Comparison of ENCODE assay signal across 7 cellular contexts in the genomic region with DNA sequence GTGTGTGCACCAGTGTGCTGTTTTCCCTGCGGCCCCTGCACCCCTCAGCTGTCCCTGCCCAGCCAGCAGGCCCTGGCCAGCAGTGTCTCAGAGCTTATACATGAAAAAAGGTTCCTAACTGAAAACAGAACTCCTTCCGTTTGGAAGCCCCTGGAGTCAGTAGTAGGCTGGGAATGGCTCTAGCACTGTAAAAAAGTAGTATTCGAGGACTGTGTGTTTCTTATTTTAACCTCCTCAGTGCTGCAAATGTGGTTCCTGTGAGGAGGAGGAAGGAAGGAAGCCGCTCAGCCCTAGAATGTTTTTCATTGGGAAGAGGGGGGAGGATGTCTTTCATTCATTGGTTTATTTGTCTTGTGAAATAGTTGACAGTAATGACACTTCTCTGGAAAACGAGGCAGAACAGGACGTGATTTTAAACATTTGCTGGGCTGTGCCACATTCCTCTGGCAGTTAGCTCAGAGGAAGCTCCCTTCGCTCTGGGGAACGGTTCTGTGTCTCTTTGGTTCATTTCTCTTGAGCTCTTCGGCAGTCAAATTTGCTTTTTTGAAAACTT.
A peak's percentile ranks its signal among the peaks of the same experiment; 100 is the strongest.
DNase-seq lines count a peak whose midpoint lies in the region; ATAC-seq, FAIRE-seq and TF ChIP-seq lines count a peak whose summit lies in the region.

No MANE protein-coding gene starts in this region.

- TF ChIP-seq POLR2A in GM12891 (IDR thresholded peaks at IDR 0.05; ENCODE audit: low read depth, low read length): no peak; the same call in 1 of the 2 replicates

- TF ChIP-seq CTCF in heart right ventricle (IDR thresholded peaks at IDR 0.05): no peak
- TF ChIP-seq CTCF in progenitor cell of endocrine pancreas (IDR thresholded peaks at IDR 0.05; ENCODE audit: unreplicated experiment): no peak

- H3K9me3 Mint-ChIP-seq in activated naive CD8-positive, alpha-beta T cell treated with anti-CD3 and anti-CD28 coated beads, Interleukin-2, amount 10 ng/mL, durations not matched to agents 7 days and 5 days: no peaks in the 10 kb centered on the region
- no peaks in the 10 kb centered on the region for H3K9me3 Mint-ChIP-seq in progenitor cell of endocrine pancreas (ENCODE audit: low read depth)

- WGBS in heart right ventricle, 2 donors: 10 to 18% methylated on average over 9 of the region's 9 CpGs

- H3K36me3 Mint-ChIP-seq in activated naive CD8-positive, alpha-beta T cell treated with anti-CD3 and anti-CD28 coated beads, Interleukin-2, amount 10 ng/mL, durations not matched to agents 7 days and 5 days: peaks cover 23% of the 10 kb centered on the region
- no peaks in the 10 kb centered on the region for H3K36me3 Mint-ChIP-seq in progenitor cell of endocrine pancreas (ENCODE audit: insufficient read depth)

- POLR2A ChIA-PET in activated naive CD8-positive, alpha-beta T cell treated with anti-CD3 and anti-CD28 coated beads, Interleukin-2, amount 10 ng/mL, durations not matched to agents 7 days and 5 days (lab: Charles Lee): interaction anchor here (0.5 to 7.0 kb wide), 18 partner anchors 15 to 1058 kb away, joined by 3 to 243 read pairs (median 7); a partner anchor contains a TSS

- H3K4me3 Mint-ChIP-seq in activated naive CD8-positive, alpha-beta T cell treated with anti-CD3 and anti-CD28 coated beads, Interleukin-2, amount 10 ng/mL, durations not matched to agents 7 days and 5 days: peak overlapping the region; percentile 96
- H3K4me3 Mint-ChIP-seq in progenitor cell of endocrine pancreas (ENCODE audit: low read depth): peak overlapping the region; percentile 99

- peak overlapping the region; percentile 92 for H3K27ac Mint-ChIP-seq in activated naive CD8-positive, alpha-beta T cell treated with anti-CD3 and anti-CD28 coated beads, Interleukin-2, amount 10 ng/mL, durations not matched to agents 7 days and 5 days
- H3K27ac Mint-ChIP-seq in progenitor cell of endocrine pancreas: peak overlapping the region; percentile 98

- no peak for ATAC-seq in activated naive CD8-positive, alpha-beta T cell treated with anti-CD3 and anti-CD28 coated beads, Interleukin-2, amount 10 ng/mL, durations not matched to agents 7 days and 5 days (ENCODE audit: low read depth)
- peak; percentile 29 to 69 (median 64) for ATAC-seq in heart right ventricle

- in situ Hi-C loops in G401 (cut with HindIII; ENCODE audit: low sequenced_read_pairs): no loop called here

- H3K27me3 Mint-ChIP-seq in activated naive CD8-positive, alpha-beta T cell treated with anti-CD3 and anti-CD28 coated beads, Interleukin-2, amount 10 ng/mL, durations not matched to agents 7 days and 5 days: no peaks in the 10 kb centered on the region
- H3K27me3 Mint-ChIP-seq in progenitor cell of endocrine pancreas: no peaks in the 10 kb centered on the region

- FAIRE-seq in GM12891 (lab: Jason Lieb, UNC): no peak

- DNase-seq in G401 (ENCODE audit: low spot score): peak; percentile 30
- peak; percentile 89 for DNase-seq in LHCN-M2 (ENCODE audit: low read depth)
- no peak for DNase-seq in activated naive CD8-positive, alpha-beta T cell treated with anti-CD3 and anti-CD28 coated beads, Interleukin-2, amount 10 ng/mL, durations not matched to agents 7 days and 5 days
- DNase-seq in heart right ventricle: peak in 1 of 2 donors; percentile 40
- DNase-seq in progenitor cell of endocrine pancreas (ENCODE audit: low spot score, unreplicated experiment): no peak
- no peak for DNase-seq in GM12891 (ENCODE audit: insufficient read length, low spot score)
- no peak for DNase-seq in NCI-H1436 (lab: John Stamatoyannopoulos, UW)

- H3K27me3 ChIP-seq in heart right ventricle: no peaks in the 10 kb centered on the region

- H3K9me3 ChIP-seq in heart right ventricle: no peaks in the 10 kb centered on the region

- H3K4me1 Mint-ChIP-seq in activated naive CD8-positive, alpha-beta T cell treated with anti-CD3 and anti-CD28 coated beads, Interleukin-2, amount 10 ng/mL, durations not matched to agents 7 days and 5 days: peaks cover 31% of the 10 kb centered on the region
- H3K4me1 Mint-ChIP-seq in progenitor cell of endocrine pancreas (ENCODE audit: low read depth): peaks cover 66% of the 10 kb centered on the region

- peak overlapping the region in 9 of 10 donors; percentile 73 to 94 (median 85) for H3K27ac ChIP-seq in heart right ventricle

- H3K36me3 ChIP-seq in heart right ventricle: peaks cover 0 to 6% (median 0%) of the 10 kb centered on the region in 9 donors

- H3K4me3 ChIP-seq in heart right ventricle: peak overlapping the region in 9 of 10 donors; percentile 33 to 68 (median 50)

- peaks cover 19 to 98% (median 86%) of the 10 kb centered on the region in 9 donors for H3K4me1 ChIP-seq in heart right ventricle

- intact Hi-C loops in heart right ventricle (cut with DNase I): loop anchor here in 5 of 10 donors (2.0 to 10.0 kb wide), 6 partner anchors 13 to 113 kb away; no protein-coding TSS in a partner anchor

TF ChIP-seq in GM12891, 5 proteins besides CTCF, POLR2A, EP300 and RAD21:
- no peak for TF ChIP-seq TAF1 (IDR thresholded peaks at IDR 0.05; ENCODE audit: low read depth, low read length)
- no peak for TF ChIP-seq SPI1 (IDR thresholded peaks at IDR 0.05; ENCODE audit: low read depth, low read length)
- no peak for TF ChIP-seq PAX5 (IDR thresholded peaks at IDR 0.05; ENCODE audit: insufficient read depth, low read length, severe bottlenecking)
- no peak for TF ChIP-seq POU2F2 (IDR thresholded peaks at IDR 0.05; ENCODE audit: low read depth, low read length)
- no peak for TF ChIP-seq POLR2AphosphoS5 (IDR thresholded peaks at IDR 0.05; ENCODE audit: low read depth, low read length)

Comparison
In these comparisons a context has a peak if more than half of its experiments do, and no peak if none do; other contexts are left out.
1. DNase-seq: peak in G401 (single experiment) and LHCN-M2 (single experiment); none in activated naive CD8-positive, alpha-beta T cell treated with anti-CD3 and anti-CD28 coated beads, Interleukin-2, amount 10 ng/mL, durations not matched to agents 7 days and 5 days (single experiment), progenitor cell of endocrine pancreas (single experiment), GM12891 (single experiment) and NCI-H1436 (single experiment).